In the genomic region with DNA sequence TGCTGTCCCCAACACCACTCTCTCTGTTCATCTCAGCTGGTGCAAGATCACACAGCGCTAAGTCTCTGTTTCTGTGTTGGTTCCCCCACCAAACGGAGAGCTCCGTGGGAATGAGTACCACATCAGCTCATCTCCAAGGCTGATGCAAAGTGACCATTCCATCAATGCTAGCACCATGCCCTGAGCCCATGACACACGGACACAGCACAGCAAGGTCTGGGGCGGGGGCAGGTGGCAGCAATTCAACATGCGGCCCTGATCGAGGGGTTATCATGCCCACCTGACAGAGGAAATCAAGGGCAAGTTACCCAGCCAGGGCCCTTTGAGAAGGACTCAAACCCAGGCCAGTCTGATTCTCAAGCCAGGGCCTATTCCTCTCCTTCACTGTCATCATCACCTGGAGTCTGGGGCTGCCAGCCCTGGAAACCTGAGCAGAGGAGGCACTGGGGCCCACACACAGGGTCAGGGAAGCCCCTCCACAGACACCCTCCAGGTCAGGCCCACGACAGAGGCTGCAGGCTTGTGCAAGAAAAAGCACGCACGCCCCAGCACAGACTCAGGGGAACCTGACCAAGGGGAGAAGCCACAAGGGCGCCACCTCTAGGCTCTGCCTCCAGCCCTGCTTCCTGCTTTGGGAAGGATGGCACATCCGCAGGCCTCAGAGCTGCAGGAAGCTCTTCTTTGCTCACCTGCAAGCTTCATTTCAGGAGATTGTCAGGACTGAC, we compare ENCODE assay signal across 1 cellular context.
TF ChIP-seq lines count a peak whose summit lies in the region.

No MANE protein-coding gene starts in this region.

TF ChIP-seq in HCT116, 20 proteins besides CTCF, POLR2A, EP300 and RAD21 (continued from another document):
- TF ChIP-seq, protein P1, sequence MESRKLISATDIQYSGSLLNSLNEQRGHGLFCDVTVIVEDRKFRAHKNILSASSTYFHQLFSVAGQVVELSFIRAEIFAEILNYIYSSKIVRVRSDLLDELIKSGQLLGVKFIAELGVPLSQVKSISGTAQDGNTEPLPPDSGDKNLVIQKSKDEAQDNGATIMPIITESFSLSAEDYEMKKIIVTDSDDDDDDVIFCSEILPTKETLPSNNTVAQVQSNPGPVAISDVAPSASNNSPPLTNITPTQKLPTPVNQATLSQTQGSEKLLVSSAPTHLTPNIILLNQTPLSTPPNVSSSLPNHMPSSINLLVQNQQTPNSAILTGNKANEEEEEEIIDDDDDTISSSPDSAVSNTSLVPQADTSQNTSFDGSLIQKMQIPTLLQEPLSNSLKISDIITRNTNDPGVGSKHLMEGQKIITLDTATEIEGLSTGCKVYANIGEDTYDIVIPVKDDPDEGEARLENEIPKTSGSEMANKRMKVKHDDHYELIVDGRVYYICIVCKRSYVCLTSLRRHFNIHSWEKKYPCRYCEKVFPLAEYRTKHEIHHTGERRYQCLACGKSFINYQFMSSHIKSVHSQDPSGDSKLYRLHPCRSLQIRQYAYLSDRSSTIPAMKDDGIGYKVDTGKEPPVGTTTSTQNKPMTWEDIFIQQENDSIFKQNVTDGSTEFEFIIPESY (IDR thresholded peaks at IDR 0.05; ENCODE audit: extremely low read depth, insufficient replicate concordance, low read length): no peak
- no peak for TF ChIP-seq EZH2 (IDR thresholded peaks at IDR 0.05)
